ENCODE assay signal across 24 cellular contexts in the genomic region with DNA sequence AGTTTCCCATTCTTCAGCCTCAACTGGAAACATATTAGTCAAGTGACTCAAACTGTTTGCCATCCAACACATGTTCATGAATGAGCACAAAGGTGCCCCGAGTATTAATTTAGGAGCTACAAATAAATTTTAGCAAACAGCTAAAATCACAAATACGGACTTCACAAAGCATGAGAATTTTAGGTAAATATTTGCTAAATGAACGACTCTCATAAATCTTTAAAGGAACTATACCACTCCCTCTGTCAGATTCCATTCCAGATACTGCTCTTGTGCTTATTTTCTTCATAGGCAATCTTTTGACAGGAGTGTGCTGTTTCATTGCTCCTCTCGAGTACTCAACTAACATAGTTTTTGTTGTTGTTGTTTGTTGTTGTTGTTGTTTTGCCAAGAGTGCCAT.
A peak's percentile ranks its signal among the peaks of the same experiment; 100 is the strongest.
DNase-seq lines count a peak whose midpoint lies in the region; ATAC-seq, FAIRE-seq and TF ChIP-seq lines count a peak whose summit lies in the region.
"Had no signal": no experiment of that assay in that cellular context is flagged by ENCODE, and none has a peak within 500 bp of the region (broad histone marks: within the 10 kb centered on the region; RNA-seq: fewer than 3 reads in every experiment).

No MANE protein-coding gene starts in this region.

- no TSS peak for BruUV-seq in PC-3 (replicated peaks; lab: Mats Ljungman, UMichigan)

- 26% methylated on average over 4 of the region's 4 CpGs for WGBS in A549 (ENCODE audit: missing lambda C conversion rate)
- 57% methylated on average over 4 of the region's 4 CpGs for WGBS in hepatocyte (ENCODE audit: low lambda C conversion rate, missing lambda C conversion rate)

- H3K27ac Mint-ChIP-seq in nephron progenitor cell = no peak overlapping the region
- H3K27ac Mint-ChIP-seq: CD14-positive monocyte; CD4-positive, alpha-beta T cell; CD8-positive, alpha-beta memory T cell had no signal

- no peaks in the 10 kb centered on the region for H3K36me3 ChIP-seq in PC-3 (ENCODE audit: low read depth, low read length)
- H3K36me3 ChIP-seq in hepatocyte (replicated peaks; ENCODE audit: insufficient read depth, low read depth) = no peaks in the 10 kb centered on the region
- H3K36me3 ChIP-seq: BE2C had no signal

- H3K9me2 ChIP-seq in PC-3 (replicated peaks; ENCODE audit: low read length) (no peaks in the 10 kb centered on the region), hepatocyte (replicated peaks; ENCODE audit: insufficient read depth) (no peaks in the 10 kb centered on the region)

- POLR2A ChIA-PET in A549 (lab: Yijun Ruan, JAX) = no interaction called here
- POLR2A ChIA-PET in PC-3 (lab: Charles Lee; ENCODE audit: unreplicated experiment) = interaction anchor here (0.6 to 0.7 kb wide), 6 partner anchors 12 to 607 kb away, joined by 3 to 14 read pairs (median 4); no protein-coding TSS in a partner anchor

- H3K9me3 ChIP-seq in A549 = no peaks in the 10 kb centered on the region
- no peaks in the 10 kb centered on the region for H3K9me3 ChIP-seq in PC-3 (ENCODE audit: low read length)
- no peaks in the 10 kb centered on the region for H3K9me3 ChIP-seq in hepatocyte (ENCODE audit: low read depth)
- H3K9me3 ChIP-seq: BE2C; BLaER1 treated with 17β-estradiol and CSF1 and Interleukin-3, amounts not matched to agents 10 nM and 100 nM had no signal

- no peaks in the 10 kb centered on the region for H3F3A ChIP-seq in PC-3 (ENCODE audit: low read length, unreplicated experiment)

- ATAC-seq in A549 = no peak
- ATAC-seq in PC-3 = peak; percentile 93

- no peak overlapping the region for H3K4me3 ChIP-seq in A549
- no peak overlapping the region for H3K4me3 ChIP-seq in PC-3 (ENCODE audit: low read length)
- H3K4me3 ChIP-seq in hepatocyte = no peak overlapping the region
- H3K4me3 ChIP-seq: BLaER1 treated with 17β-estradiol and CSF1 and Interleukin-3, amounts not matched to agents 10 nM and 100 nM had no signal

- intact Hi-C loops in PC-3 (cut with micrococcal nuclease) = loop anchor here (1.0 to 5.0 kb wide), 3 partner anchors 44 to 1149 kb away; no protein-coding TSS in a partner anchor

- no peak for TF ChIP-seq EP300 in A549 (IDR thresholded peaks at IDR 0.05)

- H3K79me2 ChIP-seq in PC-3 (ENCODE audit: low read length) (no peaks in the 10 kb centered on the region), hepatocyte (peaks cover 18% of the 10 kb centered on the region)

- H2AFZ ChIP-seq in PC-3 (ENCODE audit: low read length) (no peak overlapping the region), hepatocyte (no peak overlapping the region)

- H3K9ac ChIP-seq in PC-3 (ENCODE audit: low read length) = no peak overlapping the region
- H3K9ac ChIP-seq: BLaER1 treated with 17β-estradiol and CSF1 and Interleukin-3, amounts not matched to agents 10 nM and 100 nM had no signal

- H3K4me1 ChIP-seq in A549 = peaks cover 67% of the 10 kb centered on the region
- peaks cover 12% of the 10 kb centered on the region for H3K4me1 ChIP-seq in PC-3 (ENCODE audit: insufficient read depth, low read length)
- H3K4me1 ChIP-seq in hepatocyte (ENCODE audit: insufficient read depth) = peaks cover 8% of the 10 kb centered on the region
- H3K4me1 ChIP-seq: BE2C; BLaER1 treated with 17β-estradiol and CSF1 and Interleukin-3, amounts not matched to agents 10 nM and 100 nM had no signal

- H3K4me3 Mint-ChIP-seq in nephron progenitor cell = no peak overlapping the region
- H3K4me3 Mint-ChIP-seq: CD14-positive monocyte; CD4-positive, alpha-beta T cell; CD8-positive, alpha-beta memory T cell had no signal

- DNase-seq in A549 (ENCODE audit: low read depth in 1 of 2, low spot score in 1 of 2) (no peak), PC-3 (peak; percentile 78), hepatocyte (ENCODE audit: low spot score) (no peak), anterior cingulate cortex (lab: John Stamatoyannopoulos, UW) (no peak), medulla oblongata (ENCODE audit: extremely low spot score) (no peak), nephron progenitor cell (no peak)
- DNase-seq: ACHN; AML-193; BE2C; Calu3; CD4-positive, alpha-beta T cell; CD8-positive, alpha-beta memory T cell; DMS53; DMS79 treated with DMSO at 0.1 percent for 48 hours; GF-D8; GOT3; HCEC 1CT had no signal

- TF ChIP-seq POLR2A in A549 (IDR thresholded peaks at IDR 0.05; ENCODE audit: low read length) = no peak

- no peaks in the 10 kb centered on the region for H3K27me3 Mint-ChIP-seq in nephron progenitor cell (ENCODE audit: low read depth, poor library complexity)
- H3K27me3 Mint-ChIP-seq: CD4-positive, alpha-beta T cell had no signal

- H3K27me3 ChIP-seq in PC-3 (ENCODE audit: low read length) = no peaks in the 10 kb centered on the region
- H3K27me3 ChIP-seq in hepatocyte = no peaks in the 10 kb centered on the region
- H3K27me3 ChIP-seq: BE2C; BLaER1 treated with 17β-estradiol and CSF1 and Interleukin-3, amounts not matched to agents 10 nM and 100 nM had no signal

- peaks cover 17% of the 10 kb centered on the region for H3K4me1 Mint-ChIP-seq in nephron progenitor cell
- H3K4me1 Mint-ChIP-seq: CD14-positive monocyte; CD8-positive, alpha-beta memory T cell had no signal

- CTCF ChIA-PET in A549 (lab: Yijun Ruan, JAX) (interaction anchor here (1.1 to 1.8 kb wide), 3 partner anchors 8 to 39 kb away, joined by 3 to 6 read pairs (median 3); no protein-coding TSS in a partner anchor), PC-3 (lab: Charles Lee) (interaction anchor here (0.6 kb wide), 1 partner anchor 799 kb away, joined by 3 read pairs; no protein-coding TSS in a partner anchor)

- H3K4me2 ChIP-seq in A549 (peak overlapping the region; percentile 29), PC-3 (ENCODE audit: low read length) (peak overlapping the region; percentile 1; the same call in 1 of the 2 replicates), hepatocyte (no peak overlapping the region)
- H3K4me2 ChIP-seq: BLaER1 treated with 17β-estradiol and CSF1 and Interleukin-3, amounts not matched to agents 10 nM and 100 nM had no signal

- H4K20me1 ChIP-seq in PC-3 (ENCODE audit: low read length) (no peaks in the 10 kb centered on the region), hepatocyte (ENCODE audit: insufficient read depth, poor library complexity, severe bottlenecking) (no peaks in the 10 kb centered on the region)

- no peak for FAIRE-seq in A549 (lab: Jason Lieb, UNC)
- FAIRE-seq: A204.1, GM12891, GM18507, H54 had no signal

- H3K36me3 Mint-ChIP-seq in nephron progenitor cell (ENCODE audit: low read depth) = no peaks in the 10 kb centered on the region
- H3K36me3 Mint-ChIP-seq: CD14-positive monocyte; CD8-positive, alpha-beta memory T cell had no signal

- H3K27ac ChIP-seq in A549 (peak overlapping the region; percentile 13 to 65; a peak in 4 of 6 replicates), PC-3 (ENCODE audit: low read length) (peak overlapping the region; percentile 0; the same call in 1 of the 2 replicates), hepatocyte (peak overlapping the region; percentile 35)
- H3K27ac ChIP-seq: 22Rv1; BLaER1 treated with 17β-estradiol and CSF1 and Interleukin-3, amounts not matched to agents 10 nM and 100 nM had no signal

- no peak for TF ChIP-seq CTCF in A549 (IDR thresholded peaks at IDR 0.05)
- no peak for TF ChIP-seq CTCF in PC-3 (conservative IDR thresholded peaks at IDR 0.05; ENCODE audit: low read depth, low read length)
- TF ChIP-seq CTCF in hepatocyte (IDR thresholded peaks at IDR 0.05; ENCODE audit: poor library complexity) = no peak
- TF ChIP-seq CTCF in nephron progenitor cell (IDR thresholded peaks at IDR 0.05) = no peak

- H3K9me3 Mint-ChIP-seq in nephron progenitor cell = no peaks in the 10 kb centered on the region
- H3K9me3 Mint-ChIP-seq: CD4-positive, alpha-beta T cell had no signal

- no peak for TF ChIP-seq RAD21 in A549 (conservative IDR thresholded peaks at IDR 0.05 in 1 of 2, IDR thresholded peaks at IDR 0.05 in 1 of 2)

TF ChIP-seq in A549, 52 proteins besides CTCF, POLR2A, EP300 and RAD21:
- TF ChIP-seq KDM1A (IDR thresholded peaks at IDR 0.05; ENCODE audit: low read depth) = no peak
- TF ChIP-seq GATA3 (IDR thresholded peaks at IDR 0.05; ENCODE audit: borderline replicate concordance) = peak; percentile 28; the same call in 1 of the 2 replicates
